8 cellular contexts compared by ENCODE assay signal in genomic region chr5:36305571-36306326, GRCh38. TPM values are rescaled to one million over a fixed set of nuclear protein-coding genes. Genes with fewer than 3 reads are reported as not detected.
DNase-seq lines count a peak whose midpoint lies in the region; ATAC-seq and TF ChIP-seq lines count a peak whose summit lies in the region.

No MANE protein-coding gene starts in this region.

- no peak for TF ChIP-seq CTCF in lower leg skin (IDR thresholded peaks at IDR 0.05)

- H3K36me3 Mint-ChIP-seq in activated CD8-positive, alpha-beta T cell treated with anti-CD3 and anti-CD28 coated beads, Interleukin-2, amount 10 ng/mL, durations not matched to agents 7 days and 5 days (ENCODE audit: low read depth), result no peaks in the 10 kb centered on the region

- CTCF ChIA-PET in activated CD8-positive, alpha-beta T cell treated with anti-CD3 and anti-CD28 coated beads, Interleukin-2, amount 10 ng/mL, durations not matched to agents 7 days and 5 days (lab: Charles Lee), result interaction anchor here (0.7 to 2.6 kb wide), 4 partner anchors 9 to 229 kb away, joined by 3 to 15 read pairs (median 4); no protein-coding TSS in a partner anchor

- H3K27ac Mint-ChIP-seq in activated CD8-positive, alpha-beta T cell treated with anti-CD3 and anti-CD28 coated beads, Interleukin-2, amount 10 ng/mL, durations not matched to agents 7 days and 5 days, result no peak overlapping the region

- POLR2A ChIA-PET in activated CD8-positive, alpha-beta T cell treated with anti-CD3 and anti-CD28 coated beads, Interleukin-2, amount 10 ng/mL, durations not matched to agents 7 days and 5 days (lab: Charles Lee), result no interaction called here

- intact Hi-C loops in lower leg skin (cut with DNase I; ENCODE audit: low total_unique reads), result no loop called here

- peak; percentile 46 for ATAC-seq in HG03025 (IDR thresholded peaks at IDR 0.05; ENCODE audit: low FRiP score, unreplicated experiment)
- peak; percentile 47 for ATAC-seq in activated CD8-positive, alpha-beta T cell treated with anti-CD3 and anti-CD28 coated beads, Interleukin-2, amount 10 ng/mL, durations not matched to agents 7 days and 5 days

- TF ChIP-seq POLR2A in lower leg skin (IDR thresholded peaks at IDR 0.05), result no peak

- peak; percentile 22 for DNase-seq in stimulated activated CD4-positive, alpha-beta T cell treated with anti-CD3 and anti-CD28 coated beads, Interleukin-15, amount 100 ng/mL, for 24 hours
- no peak for DNase-seq in stimulated activated CD4-positive, alpha-beta T cell treated with anti-CD3 and anti-CD28 coated beads, Interleukin-1b, Interleukin-23, amount 100 ng/mL, for 48 hours
- DNase-seq in NCI-H2227 (lab: John Stamatoyannopoulos, UW; ENCODE audit: unreplicated experiment), result peak; percentile 21
- DNase-seq in activated CD8-positive, alpha-beta T cell treated with anti-CD3 and anti-CD28 coated beads, Interleukin-2, amount 10 ng/mL, durations not matched to agents 7 days and 5 days, result peak; percentile 26
- DNase-seq in glomerular visceral epithelial cell (ENCODE audit: extremely low spot score), result peak; percentile 50
- peak; percentile 53 for DNase-seq in putamen (ENCODE audit: low spot score)
- no peak for DNase-seq in lower leg skin (ENCODE audit: low spot score in 2 of 2)

- no peak overlapping the region for H3K4me3 Mint-ChIP-seq in activated CD8-positive, alpha-beta T cell treated with anti-CD3 and anti-CD28 coated beads, Interleukin-2, amount 10 ng/mL, durations not matched to agents 7 days and 5 days

- no peak overlapping the region for H3K4me3 ChIP-seq in lower leg skin (ENCODE audit: low read depth, poor library complexity, severe bottlenecking)

- peaks cover 7% of the 10 kb centered on the region for H3K27me3 Mint-ChIP-seq in activated CD8-positive, alpha-beta T cell treated with anti-CD3 and anti-CD28 coated beads, Interleukin-2, amount 10 ng/mL, durations not matched to agents 7 days and 5 days (ENCODE audit: low read depth)

- no peaks in the 10 kb centered on the region for H3K4me1 Mint-ChIP-seq in activated CD8-positive, alpha-beta T cell treated with anti-CD3 and anti-CD28 coated beads, Interleukin-2, amount 10 ng/mL, durations not matched to agents 7 days and 5 days (ENCODE audit: low read depth)

- 39 to 48% methylated on average over 4 of the region's 4 CpGs for WGBS in lower leg skin, 2 donors

- no peaks in the 10 kb centered on the region for H3K9me3 Mint-ChIP-seq in activated CD8-positive, alpha-beta T cell treated with anti-CD3 and anti-CD28 coated beads, Interleukin-2, amount 10 ng/mL, durations not matched to agents 7 days and 5 days (ENCODE audit: insufficient read depth)

RNA-seq across cellular contexts. Expression of gene RANBP3L, which starts 4.0 kb away (rescaled TPM):
- not detected for total RNA-seq in activated CD8-positive, alpha-beta T cell treated with anti-CD3 and anti-CD28 coated beads, Interleukin-2, amount 10 ng/mL, durations not matched to agents 7 days and 5 days
- total RNA-seq in lower leg skin, result 1 to 10 TPM in 3 of 4 donors, under 1 TPM in 1; 0.25 to 2.0 (median 1.5) TPM

Comparison
In these comparisons a context has a peak if more than half of its experiments do, and no peak if none do; other contexts are left out.
1. DNase-seq: peak in stimulated activated CD4-positive, alpha-beta T cell treated with anti-CD3 and anti-CD28 coated beads, Interleukin-15, amount 100 ng/mL, for 24 hours (single experiment), NCI-H2227 (single experiment), activated CD8-positive, alpha-beta T cell treated with anti-CD3 and anti-CD28 coated beads, Interleukin-2, amount 10 ng/mL, durations not matched to agents 7 days and 5 days (single experiment), glomerular visceral epithelial cell (single experiment) and putamen (single experiment); none in stimulated activated CD4-positive, alpha-beta T cell treated with anti-CD3 and anti-CD28 coated beads, Interleukin-1b, Interleukin-23, amount 100 ng/mL, for 48 hours (single experiment) and lower leg skin (0 of 2).